Comparison of ENCODE assay signal across 1 cellular context in genomic region chr9:137117269-137117731, GRCh38.
TF ChIP-seq lines count a peak whose summit lies in the region.

No MANE protein-coding gene starts in this region.

TF ChIP-seq in GM23338, 12 proteins besides CTCF, POLR2A, EP300 and RAD21 (continued from another document):
- no peak for TF ChIP-seq ZNF462 (CRISPR knock-in tag; IDR thresholded peaks at IDR 0.05)
- TF ChIP-seq ZNF114 (CRISPR knock-in tag; IDR thresholded peaks at IDR 0.05) = no peak
- no peak for TF ChIP-seq REST (IDR thresholded peaks at IDR 0.05; ENCODE audit: unreplicated experiment)
- no peak for TF ChIP-seq JUNB (IDR thresholded peaks at IDR 0.05; ENCODE audit: unreplicated experiment)
- no peak for TF ChIP-seq ETS1 (IDR thresholded peaks at IDR 0.05)
